Comparison of ENCODE assay signal across 22 cellular contexts in genomic region chr19:13376537-13376936, GRCh38.
"Had no signal": no experiment of that assay in that cellular context is flagged by ENCODE, and none has a peak within 500 bp of the region (broad histone marks: within the 10 kb centered on the region; RNA-seq: fewer than 3 reads in every experiment).

No MANE protein-coding gene starts in this region.

- H3K4me3 ChIP-seq: K562 had no signal

- H3K27ac ChIP-seq: HL-60, KMS-11, RWPE1 had no signal

- DNase-seq: Kasumi-1, MM.1S, NCI-H1092 treated with DMSO at 0.1 percent for 48 hours, NCI-H1436, NCI-H187, NCI-H2029, NCI-H2081 treated with DMSO at 0.1 percent for 48 hours, NCI-H2171, NCI-H226, NCI-H446, NCI-H510A, NCI-H524 treated with DMSO at 0.1 percent for 48 hours, NCI-H69, NCI-H774, SHP77, SK-N-SH had no signal

- H3K9me3 ChIP-seq: SK-N-SH had no signal

- FAIRE-seq: HTR-8/SVneo, K562 had no signal

- ATAC-seq: K562 had no signal

- H3K4me3 Mint-ChIP-seq: IgD-negative memory B cell had no signal

- H3K27ac Mint-ChIP-seq: IgD-negative memory B cell had no signal
